Comparison of ENCODE assay signal across 8 cellular contexts in the genomic region with DNA sequence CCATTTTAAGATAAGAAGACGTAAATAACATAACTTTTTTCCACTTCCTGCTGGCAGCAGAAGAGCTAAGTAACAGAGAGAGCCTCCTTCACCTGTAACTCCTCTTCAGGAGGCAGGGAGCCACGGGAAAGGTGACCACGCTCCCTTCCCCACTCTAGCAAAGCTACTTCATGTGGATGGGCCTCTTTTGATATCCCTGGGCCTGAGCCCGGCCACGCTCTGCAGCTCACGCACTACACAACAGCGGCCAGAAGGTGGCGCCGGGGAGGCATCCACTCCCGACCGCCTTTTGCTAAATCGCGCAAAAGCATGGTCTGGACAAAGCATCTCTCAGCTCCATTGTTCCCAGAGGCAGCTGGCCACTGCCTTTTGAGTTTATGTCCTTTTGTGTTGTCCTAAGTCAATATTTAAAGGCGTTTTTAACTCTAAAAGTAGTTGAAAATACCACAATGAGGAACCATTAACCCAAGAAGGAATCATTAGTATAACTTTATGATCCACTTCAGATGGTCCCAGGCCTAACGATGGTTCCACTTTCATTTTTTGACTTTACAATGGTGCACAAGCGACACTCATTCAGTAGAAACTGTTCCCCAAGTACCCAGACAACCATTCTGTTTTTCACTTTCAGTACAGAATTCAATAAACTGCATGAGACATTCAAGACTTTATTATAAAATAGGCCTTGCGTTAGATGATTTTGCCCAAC. TPM values are rescaled to one million over a fixed set of nuclear protein-coding genes. Genes with fewer than 3 reads are reported as not detected.
A peak's percentile ranks its signal among the peaks of the same experiment; 100 is the strongest.
DNase-seq lines count a peak whose midpoint lies in the region; ATAC-seq lines count a peak whose summit lies in the region.

No MANE protein-coding gene starts in this region.

- DNase-seq in COLO668 (lab: John Stamatoyannopoulos, UW; ENCODE audit: unreplicated experiment) (peak; percentile 92), NCI-H526 treated with DMSO at 0.1 percent for 48 hours (lab: John Stamatoyannopoulos, UW) (peak; percentile 41), dermis microvascular lymphatic vessel endothelial cell (ENCODE audit: low read depth in 2 of 2) (peak; percentile 60 to 78), medulla oblongata (ENCODE audit: extremely low spot score) (peak; percentile 92)
- peak; percentile 69 to 76 for DNase-seq in activated CD4-positive, alpha-beta T cell treated with anti-CD3 and anti-CD28 coated beads, Interleukin-2, amount 50 U/mL, for 4 hours
- peak; percentile 61 for DNase-seq in stimulated activated CD8-positive, alpha-beta memory T cell treated with anti-CD3 and anti-CD28 coated beads, Interleukin-15, amount 100 ng/mL, for 1 hour (ENCODE audit: low read depth)

- peak; percentile 81 for ATAC-seq in GM19463 (IDR thresholded peaks at IDR 0.05; ENCODE audit: unreplicated experiment)
- ATAC-seq in HG03520 (IDR thresholded peaks at IDR 0.05; ENCODE audit: unreplicated experiment), result peak; percentile 94

RNA-seq across cellular contexts. Expression of gene CMBL, which starts 23.6 kb away (rescaled TPM):
- 3.7 and 5.8 TPM in 2 replicates for total RNA-seq in dermis microvascular lymphatic vessel endothelial cell

RNA-seq across cellular contexts. Expression of gene CCT5, which starts 34.0 kb away (rescaled TPM):
- total RNA-seq in dermis microvascular lymphatic vessel endothelial cell, result 495 and 643 TPM in 2 replicates

RNA-seq across cellular contexts. Expression of gene ATPSCKMT, which starts 34.4 kb away (rescaled TPM):
- 18.9 and 20.1 TPM in 2 replicates for total RNA-seq in dermis microvascular lymphatic vessel endothelial cell

Comparison
In these comparisons a context has a peak if more than half of its experiments do, and no peak if none do; other contexts are left out.
1. Peak in every context shown above with its lines: DNase-seq and ATAC-seq.
2. DNase-seq: peak in every context shown above with its lines; median percentile 92 in COLO668; 92 in medulla oblongata; 72 in activated CD4-positive, alpha-beta T cell treated with anti-CD3 and anti-CD28 coated beads, Interleukin-2, amount 50 U/mL, for 4 hours; 69 in dermis microvascular lymphatic vessel endothelial cell; 61 in stimulated activated CD8-positive, alpha-beta memory T cell treated with anti-CD3 and anti-CD28 coated beads, Interleukin-15, amount 100 ng/mL, for 1 hour; 41 in NCI-H526 treated with DMSO at 0.1 percent for 48 hours.